8 cellular contexts compared by ENCODE assay signal in genomic region chr14:74955229-74955999, GRCh38. TPM values are rescaled to one million over a fixed set of nuclear protein-coding genes. Genes with fewer than 3 reads are reported as not detected.
DNase-seq lines count a peak whose midpoint lies in the region; ATAC-seq and TF ChIP-seq lines count a peak whose summit lies in the region.

Gene PGF (minus strand): TSS chr14:74955597. CDS start chr14:74955242, 355 bp downstream.

- TF ChIP-seq POLR2A in adrenal gland (IDR thresholded peaks at IDR 0.05) (peak; percentile 32 to 79), prostate gland (IDR thresholded peaks at IDR 0.05) (peak; percentile 93)

- DNase-seq in AG09309 (ENCODE audit: low read depth), result no peak
- no peak for DNase-seq in NT2/D1 (ENCODE audit: low read depth, low spot score)
- peak; percentile 52 to 83 (median 73) for DNase-seq in adrenal gland
- DNase-seq in left ventricle myocardium superior, result peak; percentile 86
- DNase-seq in prostate gland (ENCODE audit: low spot score), result peak; percentile 50
- DNase-seq in GF-D8 (lab: John Stamatoyannopoulos, UW), result no peak

- no peak for TF ChIP-seq CTCF in AG09309 (IDR thresholded peaks at IDR 0.05; ENCODE audit: control insufficient read depth, insufficient read depth, low read depth, low read length, missing control alignments)
- TF ChIP-seq CTCF in adrenal gland (IDR thresholded peaks at IDR 0.05), result no peak
- TF ChIP-seq CTCF in prostate gland (IDR thresholded peaks at IDR 0.05), result no peak

- H3K27ac ChIP-seq in adrenal gland (peak within 1 kb of the TSS in 1 of 5 donors; percentile 7), prostate gland (peak within 1 kb of the TSS; percentile 14 to 34)

- 4 to 22% (median 4%) methylated on average over 9 to 73 of the region's 73 CpGs; no CpG with 5 or more reads in 1 of the 4 donors for WGBS in adrenal gland, 4 donors
- WGBS in prostate gland, result 1% methylated on average over 43 of the region's 73 CpGs

- H3K4me1 ChIP-seq in NT2/D1 (ENCODE audit: insufficient read depth, insufficient read length) (peaks cover 17% of the 10 kb centered on the region), adrenal gland (replicated peaks in 1 of 2) (peaks cover 0 to 18% of the 10 kb centered on the region in 2 donors), prostate gland (replicated peaks) (no peaks in the 10 kb centered on the region)

- H3K36me3 ChIP-seq in NT2/D1 (ENCODE audit: insufficient read depth, insufficient read length, low read length) (no peaks in the 10 kb centered on the region), adrenal gland (replicated peaks in 1 of 2) (no peaks in the 10 kb centered on the region), prostate gland (no peaks in the 10 kb centered on the region)

- H3K27me3 ChIP-seq in NT2/D1 (ENCODE audit: insufficient read depth, insufficient read length) (peaks cover 14% of the 10 kb centered on the region), adrenal gland (no peaks in the 10 kb centered on the region), prostate gland (replicated peaks; ENCODE audit: insufficient read depth) (no peaks in the 10 kb centered on the region)

- intact Hi-C loops in adrenal gland (cut with DNase I) (no loop called here), left ventricle myocardium superior (cut with micrococcal nuclease) (no loop called here), prostate gland (cut with DNase I) (no loop called here)

- H3K9ac ChIP-seq in NT2/D1 (ENCODE audit: insufficient read length, low read depth), result peak within 1 kb of the TSS; percentile 72

- ATAC-seq in GM19463 (IDR thresholded peaks at IDR 0.05; ENCODE audit: unreplicated experiment) (peak; percentile 63), left ventricle myocardium superior (peak; percentile 88), HG03196 (IDR thresholded peaks at IDR 0.05; ENCODE audit: unreplicated experiment) (no peak)

- H3K9me3 ChIP-seq in NT2/D1 (ENCODE audit: insufficient read depth, low read length) (no peaks in the 10 kb centered on the region), adrenal gland (replicated peaks in 1 of 3) (no peaks in the 10 kb centered on the region), prostate gland (no peaks in the 10 kb centered on the region)

- H3K4me3 ChIP-seq in AG09309 (ENCODE audit: control insufficient read depth, low read depth, low read length), result peak within 1 kb of the TSS; percentile 36
- peak within 1 kb of the TSS; percentile 59 for H3K4me3 ChIP-seq in NT2/D1 (ENCODE audit: insufficient read length, low read depth)
- H3K4me3 ChIP-seq in adrenal gland, result peak within 1 kb of the TSS in 2 of 4 donors; percentile 17 to 57
- H3K4me3 ChIP-seq in prostate gland, result peak within 1 kb of the TSS; percentile 32 to 35

RNA-seq across cellular contexts. Expression of gene PGF, which starts in this region (rescaled TPM):
- total RNA-seq in adrenal gland, result 10 to 100 TPM in 3 of 8 donors, 1 to 10 TPM in 5; 2.1 to 12.7 (median 5.3) TPM
- 1 to 10 TPM; 1.7 to 5.1 (median 4.5) TPM for polyA plus RNA-seq in adrenal gland
- 4.9 TPM for total RNA-seq in left ventricle myocardium superior
- 10 to 100 TPM in 1 of 2 donors, 1 to 10 TPM in 1; 7.9 to 16.2 TPM for total RNA-seq in prostate gland

Comparison
In these comparisons a context has a peak if more than half of its experiments do, and no peak if none do; other contexts are left out.
1. DNase-seq: peak in adrenal gland (7 of 7), left ventricle myocardium superior (single experiment) and prostate gland (single experiment); none in AG09309 (single experiment), NT2/D1 (single experiment) and GF-D8 (single experiment).